1 cellular context compared by ENCODE assay signal in the genomic region with DNA sequence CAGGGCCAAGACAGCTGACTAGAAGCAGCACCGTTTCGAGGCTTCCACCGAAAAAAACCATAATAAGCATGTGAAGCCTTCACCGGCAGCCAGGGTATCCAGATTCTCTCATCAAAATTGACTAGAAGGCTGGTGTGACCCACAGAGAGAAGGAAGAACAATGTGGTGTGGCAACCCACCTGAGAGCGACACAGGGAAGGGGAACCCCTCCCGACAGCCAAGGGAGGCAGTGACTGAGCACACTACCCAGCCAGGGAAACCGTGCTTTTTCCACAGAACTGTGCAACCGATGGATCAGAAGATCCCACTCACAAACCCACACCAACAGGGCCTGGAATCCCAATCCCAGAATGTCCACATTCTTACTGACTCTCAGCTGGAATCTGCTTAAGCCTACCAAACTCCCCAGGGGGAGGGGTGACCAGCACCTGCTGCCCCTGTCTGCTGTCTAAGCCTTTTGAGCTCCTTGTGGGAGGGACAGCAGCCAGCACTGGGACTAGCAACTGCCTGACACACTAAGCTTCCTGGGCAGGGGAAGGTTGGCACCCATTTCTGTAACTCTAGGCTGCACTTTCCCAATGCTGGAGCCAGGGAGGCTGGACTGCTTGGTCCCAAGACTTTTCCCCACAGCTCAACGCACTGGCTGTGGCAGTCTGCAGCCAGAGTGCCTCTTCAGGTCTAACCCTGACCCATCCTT.
TF ChIP-seq lines count a peak whose summit lies in the region.

No MANE protein-coding gene starts in this region.

TF ChIP-seq in HepG2, 621 proteins besides CTCF, POLR2A, EP300 and RAD21 (continued from another document):
- no peak for TF ChIP-seq MAFK (conservative IDR thresholded peaks at IDR 0.05 in 1 of 2, IDR thresholded peaks at IDR 0.05 in 1 of 2; ENCODE audit: low read length in 2 of 2)
- TF ChIP-seq ZBTB1 (CRISPR knock-in tag; IDR thresholded peaks at IDR 0.05; ENCODE audit: borderline replicate concordance), result no peak
- no peak for TF ChIP-seq HOXA7 (CRISPR knock-in tag; IDR thresholded peaks at IDR 0.05)
- no peak for TF ChIP-seq KAT8 (CRISPR knock-in tag; IDR thresholded peaks at IDR 0.05)
- no peak for TF ChIP-seq ZNF768 (CRISPR knock-in tag; IDR thresholded peaks at IDR 0.05)
- TF ChIP-seq KMT2B (CRISPR knock-in tag; IDR thresholded peaks at IDR 0.05), result no peak
- no peak for TF ChIP-seq GLI4 (CRISPR knock-in tag; IDR thresholded peaks at IDR 0.05; ENCODE audit: borderline replicate concordance)
- no peak for TF ChIP-seq NR1H2 (CRISPR knock-in tag; IDR thresholded peaks at IDR 0.05; ENCODE audit: borderline replicate concordance, low read depth)
- no peak for TF ChIP-seq RARG (CRISPR knock-in tag; IDR thresholded peaks at IDR 0.05; ENCODE audit: low read depth)
- no peak for TF ChIP-seq NFE2L1 (CRISPR knock-in tag; IDR thresholded peaks at IDR 0.05; ENCODE audit: borderline replicate concordance)
- TF ChIP-seq SP4 (CRISPR knock-in tag; IDR thresholded peaks at IDR 0.05), result no peak
- TF ChIP-seq SMYD3 (CRISPR knock-in tag; IDR thresholded peaks at IDR 0.05), result no peak
- no peak for TF ChIP-seq ZNF549 (CRISPR knock-in tag; IDR thresholded peaks at IDR 0.05)
- no peak for TF ChIP-seq KDM1A (CRISPR knock-in tag; IDR thresholded peaks at IDR 0.05)
TF ChIP-seq in HepG2: peak in this region for 0.
